In the genomic region with DNA sequence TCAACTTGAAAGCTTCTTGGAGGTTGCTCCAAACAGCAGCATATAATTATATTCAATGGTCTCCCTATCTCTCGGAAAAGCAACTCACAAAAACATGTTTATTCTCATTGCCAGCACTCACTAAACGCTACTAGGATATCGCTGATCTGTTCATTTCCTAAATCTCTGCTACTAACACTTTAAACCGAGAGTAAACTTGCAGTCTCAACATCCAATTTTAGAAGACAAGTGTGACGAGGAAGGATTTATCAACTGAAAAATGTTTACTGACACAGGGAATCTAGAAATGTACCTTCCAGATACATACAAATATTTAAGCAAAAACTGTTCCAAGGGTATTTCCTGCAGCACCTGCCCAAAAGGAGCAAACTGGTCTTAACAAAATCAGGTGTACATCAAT, we compare ENCODE assay signal across 21 cellular contexts.
"Had no signal": no experiment of that assay in that cellular context is flagged by ENCODE, and none has a peak within 500 bp of the region (broad histone marks: within the 10 kb centered on the region; RNA-seq: fewer than 3 reads in every experiment).

No MANE protein-coding gene starts in this region.

- H3K9me3 ChIP-seq: breast epithelium, colonic mucosa, esophagus squamous epithelium, heart right ventricle, upper lobe of right lung had no signal

- H3K27me3 ChIP-seq: breast epithelium, colonic mucosa, esophagus squamous epithelium, heart right ventricle, neural progenitor cell, upper lobe of right lung had no signal

- H3K4me3 ChIP-seq: breast epithelium, colonic mucosa, esophagus squamous epithelium, heart right ventricle, neural progenitor cell, upper lobe of right lung had no signal

- H3K27ac ChIP-seq: breast epithelium, colonic mucosa, esophagus squamous epithelium, neural progenitor cell, upper lobe of right lung, WERI-Rb-1 had no signal

- H3K27ac Mint-ChIP-seq: activated naive CD8-positive, alpha-beta T cell treated with anti-CD3 and anti-CD28 coated beads, Interleukin-2, amount 10 ng/mL, durations not matched to agents 7 days and 5 days; neural progenitor cell; T-helper 1 cell treated with Interleukin-12 subunit alpha and Interleukin-12 subunit beta and Interleukin-4 antibody, amounts not matched to agents 30 μg/mL and 1 μg/mL, for 36 hours had no signal

- FAIRE-seq: small intestine had no signal

- H2AFZ ChIP-seq: neural progenitor cell had no signal

- H3K27me3 Mint-ChIP-seq: activated naive CD8-positive, alpha-beta T cell treated with anti-CD3 and anti-CD28 coated beads, Interleukin-2, amount 10 ng/mL, durations not matched to agents 7 days and 5 days; naive thymus-derived CD4-positive, alpha-beta T cell had no signal

- H3K4me1 ChIP-seq: breast epithelium, colonic mucosa had no signal

- DNase-seq: activated CD4-positive, alpha-beta T cell treated with anti-CD3 and anti-CD28 coated beads, Interleukin-2, amount 50 U/mL, for 4 hours; activated CD8-positive, alpha-beta memory T cell treated with anti-CD3 and anti-CD28 coated beads for 24 hours; activated CD8-positive, alpha-beta memory T cell treated with anti-CD3 and anti-CD28 coated beads, Interleukin-2, amount 50 U/mL, for 4 hours; activated naive CD8-positive, alpha-beta T cell treated with anti-CD3 and anti-CD28 coated beads, Interleukin-2, amount 10 ng/mL, durations not matched to agents 7 days and 5 days; amniotic stem cell; colonic mucosa; esophagus squamous epithelium; islet precursor cell; left cardiac atrium; mesendoderm; naive thymus-derived CD4-positive, alpha-beta T cell; posterior cingulate gyrus; small intestine; stimulated activated CD8-positive, alpha-beta memory T cell treated with anti-CD3 and anti-CD28 coated beads, Interleukin-4, amount 100 ng/mL, for 48 hours; stimulated activated naive CD8-positive, alpha-beta T cell treated with anti-CD3 and anti-CD28 coated beads, Interleukin-15, Interleukin-2, amounts not matched to agents 100 U/mL and 50 U/mL, for 24 hours; WERI-Rb-1 had no signal

- ATAC-seq: naive thymus-derived CD4-positive, alpha-beta T cell; stimulated activated naive CD8-positive, alpha-beta T cell treated with anti-CD3 and anti-CD28 coated beads, Interleukin-15, Interleukin-2, amounts not matched to agents 100 U/mL and 50 U/mL, for 24 hours; upper lobe of right lung had no signal

- H3K9ac ChIP-seq: neural progenitor cell had no signal

- H3K4me3 Mint-ChIP-seq: activated naive CD8-positive, alpha-beta T cell treated with anti-CD3 and anti-CD28 coated beads, Interleukin-2, amount 10 ng/mL, durations not matched to agents 7 days and 5 days; naive thymus-derived CD4-positive, alpha-beta T cell; neural progenitor cell; T-helper 1 cell treated with Interleukin-12 subunit alpha and Interleukin-12 subunit beta and Interleukin-4 antibody, amounts not matched to agents 30 μg/mL and 1 μg/mL, for 36 hours had no signal

- H3K9me3 Mint-ChIP-seq: activated naive CD8-positive, alpha-beta T cell treated with anti-CD3 and anti-CD28 coated beads, Interleukin-2, amount 10 ng/mL, durations not matched to agents 7 days and 5 days; naive thymus-derived CD4-positive, alpha-beta T cell; neural progenitor cell; T-helper 1 cell treated with Interleukin-12 subunit alpha and Interleukin-12 subunit beta and Interleukin-4 antibody, amounts not matched to agents 30 μg/mL and 1 μg/mL, for 36 hours had no signal
